ENCODE assay signal across 8 cellular contexts in the genomic region with DNA sequence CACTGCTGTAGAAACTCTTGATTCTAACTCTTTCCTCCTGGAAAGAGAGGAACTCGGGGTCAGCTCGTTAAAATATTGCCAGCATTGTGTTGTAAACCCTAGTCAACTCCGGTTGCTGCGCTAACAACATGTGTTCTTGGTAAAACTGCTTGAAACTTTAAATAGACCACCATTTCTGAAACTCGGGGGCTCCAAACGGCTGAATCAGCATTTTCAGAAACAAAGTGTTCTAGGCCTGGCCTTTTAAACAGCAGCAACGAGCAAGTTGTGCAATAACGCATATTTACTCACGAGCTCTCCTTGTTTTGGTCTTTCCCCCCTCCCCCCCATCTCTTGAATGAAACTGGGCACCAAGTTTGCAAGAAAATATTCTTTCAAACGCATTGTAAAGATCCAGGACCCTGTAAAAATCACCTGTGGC. TPM values are rescaled to one million over a fixed set of nuclear protein-coding genes. Genes with fewer than 3 reads are reported as not detected.
DNase-seq lines count a peak whose midpoint lies in the region; ATAC-seq and TF ChIP-seq lines count a peak whose summit lies in the region.

No MANE protein-coding gene starts in this region.

- H3K9me3 ChIP-seq in SK-N-SH: no peaks in the 10 kb centered on the region
- no peaks in the 10 kb centered on the region for H3K9me3 ChIP-seq in iPS-18a (ENCODE audit: control insufficient read depth, low read depth, low read length)
- H3K9me3 ChIP-seq in stomach: peaks cover 0 to 9% (median 4%) of the 10 kb centered on the region in 4 donors

- peaks cover 9% of the 10 kb centered on the region for H3F3A ChIP-seq in SK-N-SH (replicated peaks; ENCODE audit: insufficient read depth)

- H3K9ac ChIP-seq in SK-N-SH (peak overlapping the region; percentile 80), iPS-18a (ENCODE audit: low read length) (peak overlapping the region; percentile 76)

- H3K4me2 ChIP-seq in SK-N-SH: peak overlapping the region; percentile 87

- POLR2A ChIA-PET in SK-N-SH (lab: Yijun Ruan, JAX): no interaction called here

- 20% methylated on average over 10 of the region's 10 CpGs for WGBS in SK-N-SH (ENCODE audit: low lambda C conversion rate)
- WGBS in stomach, 5 donors: 17 to 24% (median 18%) methylated on average over 10 of the region's 10 CpGs

- H3K4me1 ChIP-seq in SK-N-SH (ENCODE audit: control insufficient read depth in 1 of 2, insufficient read depth in 2 of 2, low read depth in 1 of 2, low read length in 1 of 2) (peaks cover 0 to 7% of the 10 kb centered on the region in 2 experiments; a peak in 1 of 4 replicates), iPS-18a (ENCODE audit: control insufficient read depth, low read depth, low read length) (peaks cover 20% of the 10 kb centered on the region), stomach (peaks cover 11 to 45% (median 31%) of the 10 kb centered on the region in 4 donors)

- H3K27ac Mint-ChIP-seq in activated T-helper 1 cell treated with anti-CD3 and anti-CD28 coated beads, Interleukin-12 subunit alpha, Interleukin-12 subunit beta, Interleukin-2, Interleukin-4 antibody, amounts not matched to agents 30 ng/mL and 10 ng/mL and 1 ng/mL, durations not matched to agents 14 hours and 24 hours and 36 hours: peak overlapping the region; percentile 40

- peaks cover 70% of the 10 kb centered on the region for H3K27me3 Mint-ChIP-seq in activated T-helper 1 cell treated with anti-CD3 and anti-CD28 coated beads, Interleukin-12 subunit alpha, Interleukin-12 subunit beta, Interleukin-2, Interleukin-4 antibody, amounts not matched to agents 30 ng/mL and 10 ng/mL and 1 ng/mL, durations not matched to agents 14 hours and 24 hours and 36 hours (ENCODE audit: insufficient read depth)

- H3K9me3 Mint-ChIP-seq in activated T-helper 1 cell treated with anti-CD3 and anti-CD28 coated beads, Interleukin-12 subunit alpha, Interleukin-12 subunit beta, Interleukin-2, Interleukin-4 antibody, amounts not matched to agents 30 ng/mL and 10 ng/mL and 1 ng/mL, durations not matched to agents 14 hours and 24 hours and 36 hours: peaks cover 9% of the 10 kb centered on the region

- H3K79me2 ChIP-seq in SK-N-SH (ENCODE audit: insufficient read depth): peaks cover 56% of the 10 kb centered on the region

- H3K4me1 Mint-ChIP-seq in activated T-helper 1 cell treated with anti-CD3 and anti-CD28 coated beads, Interleukin-12 subunit alpha, Interleukin-12 subunit beta, Interleukin-2, Interleukin-4 antibody, amounts not matched to agents 30 ng/mL and 10 ng/mL and 1 ng/mL, durations not matched to agents 14 hours and 24 hours and 36 hours (ENCODE audit: low read depth): peaks cover 13% of the 10 kb centered on the region

- DNase-seq in SK-N-SH (no peak), stomach (no peak), DMS153 treated with DMSO at 0.1 percent for 48 hours (lab: John Stamatoyannopoulos, UW; ENCODE audit: unreplicated experiment) (no peak), head of caudate nucleus (no peak), 8988T (no peak)
- DNase-seq in activated T-helper 1 cell treated with anti-CD3 and anti-CD28 coated beads, Interleukin-12 subunit alpha, Interleukin-12 subunit beta, Interleukin-2, Interleukin-4 antibody, amounts not matched to agents 30 ng/mL and 10 ng/mL and 1 ng/mL, durations not matched to agents 14 hours and 24 hours and 36 hours (ENCODE audit: low spot score): no peak

- ATAC-seq in SK-N-SH treated with all-trans-retinoic acid at 6 μM for 48 hours: no peak

- peaks cover 50% of the 10 kb centered on the region for H4K20me1 ChIP-seq in SK-N-SH (ENCODE audit: insufficient read depth)

- intact Hi-C loops in activated T-helper 1 cell treated with anti-CD3 and anti-CD28 coated beads, Interleukin-12 subunit alpha, Interleukin-12 subunit beta, Interleukin-2, Interleukin-4 antibody, amounts not matched to agents 30 ng/mL and 10 ng/mL and 1 ng/mL, durations not matched to agents 14 hours and 24 hours and 36 hours (cut with micrococcal nuclease): loop anchor here (5.0 kb wide), 2 partner anchors 35 to 330 kb away; no protein-coding TSS in a partner anchor
- intact Hi-C loops in stomach (cut with DNase I; ENCODE audit: low total_unique reads) (no loop called here), head of caudate nucleus (cut with DNase I) (no loop called here)

- TF ChIP-seq CTCF in SK-N-SH (IDR thresholded peaks at IDR 0.05) (no peak), stomach (IDR thresholded peaks at IDR 0.05) (no peak)

- peak overlapping the region in 1 of 2 experiments; percentile 59; a peak in 1 of 4 replicates for H3K27ac ChIP-seq in SK-N-SH (ENCODE audit: low read depth in 2 of 2, low read length in 1 of 2)
- H3K27ac ChIP-seq in iPS-18a (ENCODE audit: low read length): no peak overlapping the region
- peak overlapping the region; percentile 24 to 90 (median 84) for H3K27ac ChIP-seq in stomach

- TF ChIP-seq RAD21 in SK-N-SH (IDR thresholded peaks at IDR 0.05; ENCODE audit: low read length): no peak

- no peak for TF ChIP-seq POLR2A in stomach (IDR thresholded peaks at IDR 0.05)

- H3K9me2 ChIP-seq in SK-N-SH: no peaks in the 10 kb centered on the region

- peaks cover 0 to 16% of the 10 kb centered on the region in 2 experiments for H3K36me3 ChIP-seq in SK-N-SH (replicated peaks in 1 of 2; ENCODE audit: control insufficient read depth in 1 of 2, insufficient read depth in 2 of 2, low read length in 1 of 2)
- H3K36me3 ChIP-seq in iPS-18a (ENCODE audit: control insufficient read depth, low read depth, low read length): no peaks in the 10 kb centered on the region
- no peaks in the 10 kb centered on the region for H3K36me3 ChIP-seq in stomach

- peaks cover 1% of the 10 kb centered on the region for H3K36me3 Mint-ChIP-seq in activated T-helper 1 cell treated with anti-CD3 and anti-CD28 coated beads, Interleukin-12 subunit alpha, Interleukin-12 subunit beta, Interleukin-2, Interleukin-4 antibody, amounts not matched to agents 30 ng/mL and 10 ng/mL and 1 ng/mL, durations not matched to agents 14 hours and 24 hours and 36 hours (ENCODE audit: low read depth)

- H3K27me3 ChIP-seq in SK-N-SH (ENCODE audit: insufficient read depth) (no peaks in the 10 kb centered on the region), iPS-18a (ENCODE audit: control insufficient read depth, insufficient read depth, low read length) (peaks cover 44% of the 10 kb centered on the region), stomach (no peaks in the 10 kb centered on the region)

- CTCF ChIA-PET in SK-N-SH (lab: Yijun Ruan, JAX): no interaction called here

- H3K4me3 Mint-ChIP-seq in activated T-helper 1 cell treated with anti-CD3 and anti-CD28 coated beads, Interleukin-12 subunit alpha, Interleukin-12 subunit beta, Interleukin-2, Interleukin-4 antibody, amounts not matched to agents 30 ng/mL and 10 ng/mL and 1 ng/mL, durations not matched to agents 14 hours and 24 hours and 36 hours: peak overlapping the region; percentile 82

- peak overlapping the region; percentile 41; the same call in 1 of the 2 replicates for H2AFZ ChIP-seq in SK-N-SH (ENCODE audit: low read depth)

- H3K4me3 ChIP-seq in SK-N-SH (ENCODE audit: low read depth in 2 of 2, low read length in 1 of 2) (peak overlapping the region; percentile 60 to 77; a peak in 3 of 4 replicates), iPS-18a (ENCODE audit: low read length) (peak overlapping the region; percentile 71), stomach (peak overlapping the region; percentile 61 to 84 (median 66))

- TF ChIP-seq EP300 in SK-N-SH (IDR thresholded peaks at IDR 0.05; ENCODE audit: borderline replicate concordance in 1 of 2, low read depth in 1 of 2, low read length in 1 of 2): no peak
- TF ChIP-seq EP300 in stomach (IDR thresholded peaks at IDR 0.05): no peak

TF ChIP-seq in SK-N-SH, 30 proteins besides CTCF, POLR2A, EP300 and RAD21 (continues in another document):
- TF ChIP-seq MEF2A (IDR thresholded peaks at IDR 0.05; ENCODE audit: borderline replicate concordance, low read depth): no peak
- TF ChIP-seq FOXJ3 (CRISPR knock-in tag; IDR thresholded peaks at IDR 0.05): no peak
- no peak for TF ChIP-seq SIN3A (IDR thresholded peaks at IDR 0.05; ENCODE audit: borderline replicate concordance, low read depth, low read length)
- no peak for TF ChIP-seq RXRA (IDR thresholded peaks at IDR 0.05; ENCODE audit: borderline replicate concordance, low read depth)
- TF ChIP-seq POLR2AphosphoS5 (IDR thresholded peaks at IDR 0.05; ENCODE audit: low read depth, low read length): no peak
- TF ChIP-seq FOXM1 (IDR thresholded peaks at IDR 0.05; ENCODE audit: low read depth): no peak

TF ChIP-seq in SK-N-SH treated with all-trans-retinoic acid at 6 μM for 48 hours, 23 proteins besides CTCF, POLR2A, EP300 and RAD21:
- TF ChIP-seq ZC3H10 (CRISPR knock-in tag; IDR thresholded peaks at IDR 0.05) (no peak), ZNF565 (CRISPR knock-in tag; conservative IDR thresholded peaks at IDR 0.05; ENCODE audit: low read depth) (no peak), TOX (CRISPR knock-in tag; IDR thresholded peaks at IDR 0.05; ENCODE audit: borderline replicate concordance) (no peak), TCF4 (CRISPR knock-in tag; IDR thresholded peaks at IDR 0.05; ENCODE audit: borderline replicate concordance) (no peak), PPARA (CRISPR knock-in tag; IDR thresholded peaks at IDR 0.05; ENCODE audit: borderline replicate concordance) (no peak)

RNA-seq across cellular contexts. Expression of gene GRB10, which starts 9.2 kb away (rescaled TPM):
- polyA plus RNA-seq in SK-N-SH (2012; rRNA removed) (4.4 and 5.1 TPM in 2 replicates), stomach (10 to 100 TPM; 10.2 to 15.1 (median 12.4) TPM)
- 3.8 and 3.9 TPM in 2 replicates for polyA plus RNA-seq in SK-N-SH (2012; cell fraction: cytosol; rRNA removed)
- polyA plus RNA-seq in SK-N-SH (2012; cell fraction: nucleus; rRNA removed): 15.3 and 16.8 TPM in 2 replicates
- total RNA-seq in activated T-helper 1 cell treated with anti-CD3 and anti-CD28 coated beads, Interleukin-12 subunit alpha, Interleukin-12 subunit beta, Interleukin-2, Interleukin-4 antibody, amounts not matched to agents 30 ng/mL and 10 ng/mL and 1 ng/mL, durations not matched to agents 14 hours and 24 hours and 36 hours: 2.8 and 3.6 TPM in 2 replicates
- 10 to 100 TPM; 45.1 to 84.9 (median 68.8) TPM for total RNA-seq in stomach

Comparison
In these comparisons a context has a peak if more than half of its experiments do, and no peak if none do; other contexts are left out.
1. RNA of gene GRB10, which starts 9.2 kb away (total RNA-seq): 45.1 to 84.9 TPM in stomach; 2.8 to 3.6 TPM in activated T-helper 1 cell treated with anti-CD3 and anti-CD28 coated beads, Interleukin-12 subunit alpha, Interleukin-12 subunit beta, Interleukin-2, Interleukin-4 antibody, amounts not matched to agents 30 ng/mL and 10 ng/mL and 1 ng/mL, durations not matched to agents 14 hours and 24 hours and 36 hours; every median in the first group is over 10 times any median in the second.
2. Peak in every context shown above with its lines, with median percentiles within 50 percentile points of each other: H3K4me3 ChIP-seq.